27 cellular contexts compared by ENCODE assay signal in the genomic region with DNA sequence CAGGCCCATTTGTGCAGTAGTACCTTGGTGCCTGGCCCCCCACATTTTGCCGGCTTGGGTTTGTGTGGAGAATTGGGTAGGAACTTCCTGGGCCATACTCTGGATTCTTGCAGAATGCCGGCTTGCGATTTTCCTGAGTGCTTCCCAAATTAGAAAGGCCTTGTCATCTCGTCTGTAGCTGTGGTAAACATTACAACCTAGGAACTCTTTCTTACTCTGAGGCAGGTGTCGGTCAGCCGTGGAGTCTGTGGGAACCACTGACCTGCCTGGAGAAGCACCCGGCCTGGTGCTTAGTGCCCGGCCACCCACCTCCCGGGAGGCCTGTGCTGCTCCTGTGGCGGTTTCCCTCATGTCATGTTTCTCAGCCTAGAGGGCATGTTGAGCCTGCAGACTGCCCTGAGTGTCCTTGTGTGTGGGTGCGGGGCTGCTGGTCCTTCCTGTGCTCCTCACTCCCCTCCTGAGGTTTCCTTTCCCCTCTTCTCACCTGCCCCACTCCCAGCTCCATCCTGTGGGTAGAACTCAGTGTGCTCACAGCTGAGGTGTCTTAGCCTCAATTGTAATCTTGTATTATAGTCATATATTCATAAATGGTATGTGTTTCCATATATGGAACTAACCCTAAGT.
DNase-seq lines count a peak whose midpoint lies in the region; ATAC-seq and TF ChIP-seq lines count a peak whose summit lies in the region.
"Had no signal": no experiment of that assay in that cellular context is flagged by ENCODE, and none has a peak within 500 bp of the region (broad histone marks: within the 10 kb centered on the region; RNA-seq: fewer than 3 reads in every experiment).

No MANE protein-coding gene starts in this region.

- H3K4me3 Mint-ChIP-seq in activated CD4-positive, alpha-beta T cell treated with anti-CD3 and anti-CD28 coated beads, Interleukin-2, amount 10 ng/mL, durations not matched to agents 24 days and 14 days, result no peak overlapping the region
- peak overlapping the region; percentile 49 for H3K4me3 Mint-ChIP-seq in CD4-positive, alpha-beta T cell
- no peak overlapping the region for H3K4me3 Mint-ChIP-seq in activated naive CD8-positive, alpha-beta T cell treated with anti-CD3 and anti-CD28 coated beads, Interleukin-2, amount 50 U/mL, for 24 hours
- H3K4me3 Mint-ChIP-seq: neural progenitor cell had no signal

- 75% methylated on average over 11 of the region's 11 CpGs for WGBS in right cardiac atrium

- H3K27me3 Mint-ChIP-seq in activated CD4-positive, alpha-beta T cell treated with anti-CD3 and anti-CD28 coated beads, Interleukin-2, amount 10 ng/mL, durations not matched to agents 24 days and 14 days, result no peaks in the 10 kb centered on the region
- no peaks in the 10 kb centered on the region for H3K27me3 Mint-ChIP-seq in CD4-positive, alpha-beta T cell
- no peaks in the 10 kb centered on the region for H3K27me3 Mint-ChIP-seq in activated naive CD8-positive, alpha-beta T cell treated with anti-CD3 and anti-CD28 coated beads, Interleukin-2, amount 50 U/mL, for 24 hours

- CTCF ChIA-PET in CD4-positive, alpha-beta T cell (lab: Charles Lee), result no interaction called here

- intact Hi-C loops in activated CD4-positive, alpha-beta T cell treated with anti-CD3 and anti-CD28 coated beads, Interleukin-2, amount 10 ng/mL, durations not matched to agents 24 days and 14 days (cut with micrococcal nuclease), result no loop called here
- intact Hi-C loops in CD4-positive, alpha-beta T cell (cut with DNase I, micrococcal nuclease), result no loop called here
- intact Hi-C loops in right cardiac atrium (cut with DNase I), result no loop called here
- intact Hi-C loops in ascending aorta (cut with DNase I), result no loop called here

- H3K36me3 ChIP-seq in ascending aorta, result peaks cover 56 to 78% of the 10 kb centered on the region in 2 donors
- H3K36me3 ChIP-seq: neural progenitor cell had no signal

- DNase-seq in activated CD4-positive, alpha-beta T cell treated with anti-CD3 and anti-CD28 coated beads, Interleukin-2, amount 10 ng/mL, durations not matched to agents 24 days and 14 days, result peak; percentile 67
- DNase-seq in activated CD4-positive, alpha-beta T cell treated with anti-CD3 and anti-CD28 coated beads, Interleukin-2, amount 50 U/mL, for 48 hours, result no peak
- no peak for DNase-seq in CD4-positive, alpha-beta T cell
- DNase-seq in activated naive CD8-positive, alpha-beta T cell treated with anti-CD3 and anti-CD28 coated beads, Interleukin-2, amount 50 U/mL, for 24 hours, result no peak
- DNase-seq in right cardiac atrium (peak in 2 of 3 donors; percentile 41 to 68), ascending aorta (ENCODE audit: low spot score in 2 of 2) (no peak), nucleus accumbens (lab: John Stamatoyannopoulos, UW) (no peak)
- DNase-seq: 8988T; activated CD4-positive, CD25-positive, alpha-beta regulatory T cell; AML-193; amygdala; Caco-2; dermis blood vessel endothelial cell; DMS79 treated with DMSO at 0.1 percent for 48 hours; MM.1S; NCI-H146; NCI-H526; RPMI8226; stimulated activated naive CD4-positive, alpha-beta T cell treated with Interleukin-2 at 50 U/mL for 16 hours; T1000; transverse colon had no signal

- POLR2A ChIA-PET in CD4-positive, alpha-beta T cell (lab: Charles Lee), result interaction anchor here (2.2 kb wide), 1 partner anchor 96 kb away, joined by 11 read pairs; a partner anchor contains a TSS

- no peak for TF ChIP-seq CTCF in CD4-positive, alpha-beta T cell (IDR thresholded peaks at IDR 0.05)
- TF ChIP-seq CTCF in ascending aorta (IDR thresholded peaks at IDR 0.05), result no peak

- H3K4me1 ChIP-seq in right cardiac atrium (ENCODE audit: control insufficient read depth, insufficient read depth, low read length) (peaks cover 2% of the 10 kb centered on the region), ascending aorta (no peaks in the 10 kb centered on the region)
- H3K4me1 ChIP-seq: Caco-2, neural progenitor cell, psoas muscle, transverse colon had no signal

- no peaks in the 10 kb centered on the region for H3K27me3 ChIP-seq in CD4-positive, alpha-beta T cell (ENCODE audit: control insufficient read depth, insufficient read depth, low read length)
- no peaks in the 10 kb centered on the region for H3K27me3 ChIP-seq in right cardiac atrium (ENCODE audit: control insufficient read depth, insufficient read depth)
- H3K27me3 ChIP-seq in ascending aorta, result no peaks in the 10 kb centered on the region
- H3K27me3 ChIP-seq: neural progenitor cell, transverse colon had no signal

- no peak overlapping the region for H3K4me3 ChIP-seq in right cardiac atrium (ENCODE audit: low read length)
- no peak overlapping the region for H3K4me3 ChIP-seq in ascending aorta
- H3K4me3 ChIP-seq: neural progenitor cell, psoas muscle, smooth muscle cell, transverse colon had no signal

- H3K9me3 ChIP-seq in CD4-positive, alpha-beta T cell (ENCODE audit: control insufficient read depth, low read length), result no peaks in the 10 kb centered on the region
- H3K9me3 ChIP-seq in right cardiac atrium (ENCODE audit: control insufficient read depth, low read length) (no peaks in the 10 kb centered on the region), ascending aorta (no peaks in the 10 kb centered on the region)
- H3K9me3 ChIP-seq: Caco-2, psoas muscle, transverse colon had no signal

- H3K9me3 Mint-ChIP-seq in activated CD4-positive, alpha-beta T cell treated with anti-CD3 and anti-CD28 coated beads, Interleukin-2, amount 10 ng/mL, durations not matched to agents 24 days and 14 days, result no peaks in the 10 kb centered on the region
- no peaks in the 10 kb centered on the region for H3K9me3 Mint-ChIP-seq in CD4-positive, alpha-beta T cell
- H3K9me3 Mint-ChIP-seq in activated naive CD8-positive, alpha-beta T cell treated with anti-CD3 and anti-CD28 coated beads, Interleukin-2, amount 50 U/mL, for 24 hours, result no peaks in the 10 kb centered on the region
- H3K9me3 Mint-ChIP-seq: activated T-helper 2 cell treated with anti-CD3 and anti-CD28 coated beads, Interferon-gamma antibody, Interleukin-2, Interleukin-4, amounts not matched to agents 10 μg/mL and 5 μg/mL and 100 μg/mL, durations not matched to agents 14 hours and 24 hours and 36 hours; neural progenitor cell had no signal

- peaks cover 36% of the 10 kb centered on the region for H3K36me3 Mint-ChIP-seq in activated CD4-positive, alpha-beta T cell treated with anti-CD3 and anti-CD28 coated beads, Interleukin-2, amount 10 ng/mL, durations not matched to agents 24 days and 14 days (ENCODE audit: low read depth)
- H3K36me3 Mint-ChIP-seq in CD4-positive, alpha-beta T cell (ENCODE audit: low read depth), result peaks cover 97% of the 10 kb centered on the region
- H3K36me3 Mint-ChIP-seq in activated naive CD8-positive, alpha-beta T cell treated with anti-CD3 and anti-CD28 coated beads, Interleukin-2, amount 50 U/mL, for 24 hours (ENCODE audit: low read depth), result peaks cover 45% of the 10 kb centered on the region

- H3K27ac ChIP-seq in CD4-positive, alpha-beta T cell (ENCODE audit: low read depth, low read length), result peak overlapping the region; percentile 37
- peak overlapping the region; percentile 13 for H3K27ac ChIP-seq in right cardiac atrium (ENCODE audit: low read length)
- H3K27ac ChIP-seq in ascending aorta, result no peak overlapping the region
- H3K27ac ChIP-seq: neural progenitor cell, psoas muscle, transverse colon had no signal

- ATAC-seq in CD4-positive, alpha-beta T cell (ENCODE audit: poor library complexity), result peak; percentile 65
- ATAC-seq in activated naive CD8-positive, alpha-beta T cell treated with anti-CD3 and anti-CD28 coated beads, Interleukin-2, amount 50 U/mL, for 24 hours, result peak; percentile 27
- ATAC-seq in right cardiac atrium (peak in 1 of 2 donors; percentile 24), GM18519 (IDR thresholded peaks at IDR 0.05; ENCODE audit: low FRiP score, unreplicated experiment) (no peak)
- ATAC-seq: psoas muscle, SK-N-SH treated with all-trans-retinoic acid at 6 μM for 48 hours had no signal

- no peak overlapping the region for H3K27ac Mint-ChIP-seq in activated CD4-positive, alpha-beta T cell treated with anti-CD3 and anti-CD28 coated beads, Interleukin-2, amount 10 ng/mL, durations not matched to agents 24 days and 14 days
- H3K27ac Mint-ChIP-seq in CD4-positive, alpha-beta T cell, result peak overlapping the region; percentile 82
- H3K27ac Mint-ChIP-seq in activated naive CD8-positive, alpha-beta T cell treated with anti-CD3 and anti-CD28 coated beads, Interleukin-2, amount 50 U/mL, for 24 hours, result no peak overlapping the region
- H3K27ac Mint-ChIP-seq: activated T-helper 2 cell treated with anti-CD3 and anti-CD28 coated beads, Interferon-gamma antibody, Interleukin-2, Interleukin-4, amounts not matched to agents 10 μg/mL and 5 μg/mL and 100 μg/mL, durations not matched to agents 14 hours and 24 hours and 36 hours had no signal

- peaks cover 20% of the 10 kb centered on the region for H3K4me1 Mint-ChIP-seq in activated CD4-positive, alpha-beta T cell treated with anti-CD3 and anti-CD28 coated beads, Interleukin-2, amount 10 ng/mL, durations not matched to agents 24 days and 14 days
- H3K4me1 Mint-ChIP-seq in CD4-positive, alpha-beta T cell (ENCODE audit: low read depth), result peaks cover 54% of the 10 kb centered on the region
- H3K4me1 Mint-ChIP-seq in activated naive CD8-positive, alpha-beta T cell treated with anti-CD3 and anti-CD28 coated beads, Interleukin-2, amount 50 U/mL, for 24 hours, result peaks cover 64% of the 10 kb centered on the region
- H3K4me1 Mint-ChIP-seq: neural progenitor cell had no signal

Comparison
In these comparisons a context has a peak if more than half of its experiments do, and no peak if none do; other contexts are left out.
1. DNase-seq: peak in activated CD4-positive, alpha-beta T cell treated with anti-CD3 and anti-CD28 coated beads, Interleukin-2, amount 10 ng/mL, durations not matched to agents 24 days and 14 days (single experiment) and right cardiac atrium (2 of 3); none in activated CD4-positive, alpha-beta T cell treated with anti-CD3 and anti-CD28 coated beads, Interleukin-2, amount 50 U/mL, for 48 hours (0 of 2), CD4-positive, alpha-beta T cell (0 of 10), activated naive CD8-positive, alpha-beta T cell treated with anti-CD3 and anti-CD28 coated beads, Interleukin-2, amount 50 U/mL, for 24 hours (single experiment), ascending aorta (0 of 2) and nucleus accumbens (0 of 56).
2. H3K27ac ChIP-seq: peak in CD4-positive, alpha-beta T cell (single experiment) and right cardiac atrium (single experiment); none in ascending aorta (0 of 2).